ENCODE assay signal across 21 cellular contexts in genomic region chr15:100693451-100693850, GRCh38.
DNase-seq lines count a peak whose midpoint lies in the region; FAIRE-seq and TF ChIP-seq lines count a peak whose summit lies in the region.
"Had no signal": no experiment of that assay in that cellular context is flagged by ENCODE, and none has a peak within 500 bp of the region (broad histone marks: within the 10 kb centered on the region; RNA-seq: fewer than 3 reads in every experiment).

No MANE protein-coding gene starts in this region.

- H3K4me3 ChIP-seq in bronchial epithelial cell (ENCODE audit: low read depth, low read length) (no peak overlapping the region), mesenchymal stem cell (ENCODE audit: insufficient read depth in 1 of 2, low read depth in 1 of 2, low read length in 2 of 2) (no peak overlapping the region), uterus (no peak overlapping the region)
- H3K4me3 ChIP-seq: left ventricle myocardium inferior, right atrium auricular region had no signal

- H3K14ac ChIP-seq in mesenchymal stem cell (ENCODE audit: low read length in 2 of 2), result peak overlapping the region in 1 of 2 experiments; percentile 86

- peak overlapping the region; percentile 90 to 98 for H2BK12ac ChIP-seq in mesenchymal stem cell (ENCODE audit: low read length in 2 of 2)

- no peak overlapping the region for H2AK5ac ChIP-seq in mesenchymal stem cell (ENCODE audit: low read length, severe bottlenecking)

- H3K27ac ChIP-seq in mesenchymal stem cell (ENCODE audit: low read length, poor library complexity, severe bottlenecking) (no peak overlapping the region), uterus (peak overlapping the region; percentile 83 to 90)

- no peak for TF ChIP-seq CTCF in bronchial epithelial cell (IDR thresholded peaks at IDR 0.05; ENCODE audit: insufficient read depth, low read length, severe bottlenecking)
- TF ChIP-seq CTCF in uterus (IDR thresholded peaks at IDR 0.05), result no peak

- no peaks in the 10 kb centered on the region for H3K79me1 ChIP-seq in mesenchymal stem cell (replicated peaks; ENCODE audit: low read length, poor library complexity, severe bottlenecking)

- H3K4me1 ChIP-seq in mesenchymal stem cell (ENCODE audit: control insufficient read depth, insufficient read depth, low read depth, low read length) (peaks cover under 1% of the 10 kb centered on the region), uterus (peaks cover under 1 to 6% of the 10 kb centered on the region in 2 donors)
- H3K4me1 ChIP-seq: left ventricle myocardium inferior had no signal

- peak overlapping the region; percentile 80 for H4K8ac ChIP-seq in mesenchymal stem cell (ENCODE audit: low read length)

- H2BK5ac ChIP-seq in mesenchymal stem cell (ENCODE audit: low read depth, low read length, poor library complexity, severe bottlenecking), result no peak overlapping the region

- H2BK15ac ChIP-seq in mesenchymal stem cell (ENCODE audit: low read depth, poor library complexity, severe bottlenecking), result no peak overlapping the region

- peak overlapping the region; percentile 46 to 92 for H3K4ac ChIP-seq in mesenchymal stem cell (ENCODE audit: low read depth in 1 of 2, low read length in 2 of 2)

- DNase-seq in NCI-H226 (peak; percentile 84), bronchial epithelial cell (ENCODE audit: low read depth) (peak; percentile 80), mesenchymal stem cell (no peak), uterus (peak in 1 of 2 donors; percentile 13), COLO829 (ENCODE audit: low spot score) (no peak), HuH-7.5 (ENCODE audit: low spot score) (no peak)
- no peak for DNase-seq in activated naive CD4-positive, alpha-beta T cell treated with Interleukin-2 at 50 U/mL for 16 hours
- DNase-seq: activated CD4-positive, alpha-beta memory T cell treated with anti-CD3 and anti-CD28 coated beads for 36 hours; activated CD8-positive, alpha-beta memory T cell treated with anti-CD3 and anti-CD28 coated beads, Interleukin-2, amount 50 U/mL, for 4 hours; anterior cingulate cortex; dermis blood vessel endothelial cell; EL; left ventricle myocardium inferior; naive thymus-derived CD8-positive, alpha-beta T cell; NCI-H1105; NCI-H187 treated with DMSO at 0.1 percent for 48 hours; NCI-H526; NK-92 treated with Interleukin-12 subunit alpha and Interleukin-12 subunit beta, amount 100 ng/mL, for 24 hours; T-helper 1 cell had no signal

- no peak overlapping the region for H2AFZ ChIP-seq in mesenchymal stem cell (ENCODE audit: low read depth, low read length)

- no peak for TF ChIP-seq POLR2A in uterus (IDR thresholded peaks at IDR 0.05)

- H3K23ac ChIP-seq in mesenchymal stem cell (ENCODE audit: low read length in 2 of 2), result no peak overlapping the region

- H3K36me3 ChIP-seq in bronchial epithelial cell (ENCODE audit: control insufficient read depth, insufficient read depth, low read length) (no peaks in the 10 kb centered on the region), mesenchymal stem cell (ENCODE audit: control insufficient read depth in 1 of 2, insufficient read depth in 2 of 2, low read depth in 1 of 2, low read length in 2 of 2) (no peaks in the 10 kb centered on the region), uterus (no peaks in the 10 kb centered on the region)
- H3K36me3 ChIP-seq: left ventricle myocardium inferior, right atrium auricular region had no signal

- H3K4me2 ChIP-seq in mesenchymal stem cell (ENCODE audit: low read length, poor library complexity, severe bottlenecking), result no peak overlapping the region

- WGBS in mesenchymal stem cell, result 96% methylated on average over 4 of the region's 4 CpGs

- peak overlapping the region; percentile 71 for H2BK120ac ChIP-seq in mesenchymal stem cell (ENCODE audit: low read depth, low read length)

- FAIRE-seq in bronchial epithelial cell (lab: Jason Lieb, UNC), result peak; percentile 36
- FAIRE-seq: GM12891 had no signal

- H3K9ac ChIP-seq in mesenchymal stem cell (ENCODE audit: low read length), result no peak overlapping the region

- H3K18ac ChIP-seq in mesenchymal stem cell (ENCODE audit: low read depth in 1 of 2, low read length in 2 of 2), result peak overlapping the region; percentile 84 to 87

- peak overlapping the region; percentile 34 for H4K91ac ChIP-seq in mesenchymal stem cell (ENCODE audit: low read length)

- H3K27me3 ChIP-seq in bronchial epithelial cell (ENCODE audit: control insufficient read depth, insufficient read depth, low read length) (no peaks in the 10 kb centered on the region), mesenchymal stem cell (ENCODE audit: control insufficient read depth in 1 of 2, insufficient read depth in 1 of 2, low read length in 2 of 2) (peaks cover 0 to 26% of the 10 kb centered on the region in 2 experiments), uterus (no peaks in the 10 kb centered on the region)
- H3K27me3 ChIP-seq: right atrium auricular region had no signal

- H3K9me3 ChIP-seq in mesenchymal stem cell (ENCODE audit: control insufficient read depth, low read length) (no peaks in the 10 kb centered on the region), uterus (no peaks in the 10 kb centered on the region)

- intact Hi-C loops in uterus (cut with DNase I; ENCODE audit: low total_unique reads), result no loop called here

Comparison
In these comparisons a context has a peak if more than half of its experiments do, and no peak if none do; other contexts are left out.
1. DNase-seq: peak in NCI-H226 (single experiment) and bronchial epithelial cell (single experiment); none in mesenchymal stem cell (single experiment), COLO829 (single experiment), activated naive CD4-positive, alpha-beta T cell treated with Interleukin-2 at 50 U/mL for 16 hours (single experiment) and HuH-7.5 (single experiment).